18 cellular contexts compared by ENCODE assay signal in genomic region chrX:85993539-85994197, GRCh38. TPM values are rescaled to one million over a fixed set of nuclear protein-coding genes. Genes with fewer than 3 reads are reported as not detected.
DNase-seq lines count a peak whose midpoint lies in the region; ATAC-seq and TF ChIP-seq lines count a peak whose summit lies in the region.
"Had no signal": no experiment of that assay in that cellular context is flagged by ENCODE, and none has a peak within 500 bp of the region (broad histone marks: within the 10 kb centered on the region; RNA-seq: fewer than 3 reads in every experiment).

No MANE protein-coding gene starts in this region.

- H3K27me3 ChIP-seq in WERI-Rb-1 (ENCODE audit: insufficient read depth, low read depth, severe bottlenecking): no peaks in the 10 kb centered on the region
- H3K27me3 ChIP-seq: MG63, spleen had no signal

- H3K4me3 ChIP-seq in WERI-Rb-1 (ENCODE audit: low read depth, low read length): no peak overlapping the region
- H3K4me3 ChIP-seq: BLaER1 treated with 17β-estradiol and CSF1 and Interleukin-3, amounts not matched to agents 10 nM and 100 nM; MG63; psoas muscle; spleen; thoracic aorta had no signal

- ATAC-seq in memory B cell (ENCODE audit: low read depth) (no peak), HG02938 (IDR thresholded peaks at IDR 0.05; ENCODE audit: unreplicated experiment) (no peak), GM19328 (IDR thresholded peaks at IDR 0.05; ENCODE audit: unreplicated experiment) (no peak)

- DNase-seq in DMS53 (lab: John Stamatoyannopoulos, UW) (peak; percentile 47), HFFc6 (peak; percentile 14), WERI-Rb-1 (no peak), memory B cell (ENCODE audit: low spot score in 2 of 2) (no peak), NCI-H748 (lab: John Stamatoyannopoulos, UW; ENCODE audit: unreplicated experiment) (no peak)
- DNase-seq: effector CD8-positive, alpha-beta T cell; hippocampal formation; MG63; NCI-H2227 treated with DMSO at 0.1 percent for 48 hours; psoas muscle; spleen had no signal

- H3K9me3 ChIP-seq in WERI-Rb-1 (ENCODE audit: severe bottlenecking): peaks cover 5% of the 10 kb centered on the region
- H3K9me3 ChIP-seq: MG63, psoas muscle, thoracic aorta had no signal

- no peaks in the 10 kb centered on the region for H3K36me3 ChIP-seq in WERI-Rb-1
- H3K36me3 ChIP-seq: MG63, spleen, thoracic aorta had no signal

- H3K27ac Mint-ChIP-seq in HFFc6 (peak overlapping the region; percentile 55), memory B cell (peak overlapping the region; percentile 56)
- H3K27ac Mint-ChIP-seq: T-helper 1 cell treated with Interleukin-12 subunit alpha and Interleukin-12 subunit beta and Interleukin-4 antibody, amounts not matched to agents 30 μg/mL and 1 μg/mL, for 36 hours had no signal

- H3K27me3 Mint-ChIP-seq in HFFc6 (ENCODE audit: insufficient read depth) (no peaks in the 10 kb centered on the region; the same call in 1 of the 2 replicates), memory B cell (no peaks in the 10 kb centered on the region)
- H3K27me3 Mint-ChIP-seq: central memory CD8-positive, alpha-beta T cell had no signal

- no peaks in the 10 kb centered on the region for H3K9me3 Mint-ChIP-seq in HFFc6
- H3K9me3 Mint-ChIP-seq in memory B cell: peaks cover 2% of the 10 kb centered on the region

- TF ChIP-seq CTCF in HFFc6 (IDR thresholded peaks at IDR 0.05) (no peak), WERI-Rb-1 (IDR thresholded peaks at IDR 0.05; ENCODE audit: low read depth, low read length) (no peak)

- H3K4me1 Mint-ChIP-seq in HFFc6 (ENCODE audit: low read depth) (peaks cover 29% of the 10 kb centered on the region), memory B cell (peaks cover 14% of the 10 kb centered on the region)

- peak overlapping the region; percentile 8 for H3K27ac ChIP-seq in WERI-Rb-1
- H3K27ac ChIP-seq: BLaER1 treated with 17β-estradiol and CSF1 and Interleukin-3, amounts not matched to agents 10 nM and 100 nM; psoas muscle; spleen; thoracic aorta had no signal

- peak overlapping the region; percentile 53 for H3K4me3 Mint-ChIP-seq in HFFc6
- no peak overlapping the region for H3K4me3 Mint-ChIP-seq in memory B cell
- H3K4me3 Mint-ChIP-seq: central memory CD8-positive, alpha-beta T cell; neural crest cell; T-helper 1 cell treated with Interleukin-12 subunit alpha and Interleukin-12 subunit beta and Interleukin-4 antibody, amounts not matched to agents 30 μg/mL and 1 μg/mL, for 36 hours had no signal

- H3K36me3 Mint-ChIP-seq in HFFc6 (ENCODE audit: low read depth) (no peaks in the 10 kb centered on the region; the same call in 1 of the 2 replicates), memory B cell (peaks cover 7% of the 10 kb centered on the region)

RNA-seq across cellular contexts. Expression of gene CHM, which starts 53.7 kb away (rescaled TPM):
- total RNA-seq in HFFc6 (2021; fragmentation: NEBNext Ultra II Directional; extraction: Animal tissue kit (Norgen Biotek cat#: 25700)): 10 to 100 TPM; 18.4 to 25.8 (median 21.5) TPM

Comparison
In these comparisons a context has a peak if more than half of its experiments do, and no peak if none do; other contexts are left out.
1. DNase-seq: peak in DMS53 (single experiment) and HFFc6 (single experiment); none in WERI-Rb-1 (single experiment), memory B cell (0 of 2) and NCI-H748 (single experiment).